ENCODE assay signal across 1 cellular context in the genomic region with DNA sequence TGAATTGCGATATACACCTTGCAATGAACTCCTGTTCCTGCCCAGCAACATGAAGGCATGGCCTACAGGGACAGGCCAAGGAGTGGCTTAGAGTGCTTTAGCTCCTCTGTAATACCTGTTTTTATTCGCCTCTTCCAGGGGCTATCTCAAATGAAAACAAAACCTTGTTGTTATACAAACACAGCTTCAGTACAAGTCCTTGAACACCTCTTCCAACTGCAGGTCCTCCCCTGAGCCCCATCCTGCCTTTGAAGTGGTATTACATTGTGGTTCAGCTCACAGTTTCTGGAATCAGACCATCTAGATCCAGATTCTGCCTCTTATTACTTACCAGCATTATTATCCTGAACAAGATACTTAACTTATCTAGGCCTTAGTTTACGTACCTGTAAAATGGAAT.
TF ChIP-seq lines count a peak whose summit lies in the region.

No MANE protein-coding gene starts in this region.

TF ChIP-seq in HepG2, 621 proteins besides CTCF, POLR2A, EP300 and RAD21 (continued from another document):
- 0 out of 2 replicates have a peak, but pooled peaks have one; percentile 14 for TF ChIP-seq ARID5B (CRISPR knock-in tag; IDR thresholded peaks at IDR 0.05)
- no peak for TF ChIP-seq ZNF619 (CRISPR knock-in tag; IDR thresholded peaks at IDR 0.05)
- 0 out of 2 replicates have a peak, but pooled peaks have one; percentile 46 for TF ChIP-seq TBX2 (CRISPR knock-in tag; IDR thresholded peaks at IDR 0.05; ENCODE audit: borderline replicate concordance)
- TF ChIP-seq TCF7 (IDR thresholded peaks at IDR 0.05; ENCODE audit: low read depth) = peak; percentile 55; the same call in 1 of the 2 replicates
- TF ChIP-seq FOXP4 (CRISPR knock-in tag; IDR thresholded peaks at IDR 0.05) = peak; percentile 30; the same call in 1 of the 2 replicates
- TF ChIP-seq RFX5 (IDR thresholded peaks at IDR 0.05; ENCODE audit: low read depth, low read length) = 0 out of 2 replicates have a peak, but pooled peaks have one; percentile 47
- no peak for TF ChIP-seq HCFC1 (IDR thresholded peaks at IDR 0.05; ENCODE audit: low read depth, low read length)
- TF ChIP-seq, protein P1, sequence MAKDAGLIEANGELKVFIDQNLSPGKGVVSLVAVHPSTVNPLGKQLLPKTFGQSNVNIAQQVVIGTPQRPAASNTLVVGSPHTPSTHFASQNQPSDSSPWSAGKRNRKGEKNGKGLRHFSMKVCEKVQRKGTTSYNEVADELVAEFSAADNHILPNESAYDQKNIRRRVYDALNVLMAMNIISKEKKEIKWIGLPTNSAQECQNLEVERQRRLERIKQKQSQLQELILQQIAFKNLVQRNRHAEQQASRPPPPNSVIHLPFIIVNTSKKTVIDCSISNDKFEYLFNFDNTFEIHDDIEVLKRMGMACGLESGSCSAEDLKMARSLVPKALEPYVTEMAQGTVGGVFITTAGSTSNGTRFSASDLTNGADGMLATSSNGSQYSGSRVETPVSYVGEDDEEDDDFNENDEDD (CRISPR knock-in tag; IDR thresholded peaks at IDR 0.05; ENCODE audit: borderline replicate concordance) = no peak
- TF ChIP-seq SYNCRIP (IDR thresholded peaks at IDR 0.05; ENCODE audit: insufficient read depth, low read depth, low read length) = no peak
- 0 out of 2 replicates have a peak, but pooled peaks have one; percentile 31 for TF ChIP-seq SOX5 (CRISPR knock-in tag; IDR thresholded peaks at IDR 0.05; ENCODE audit: borderline replicate concordance)
- TF ChIP-seq SOX6 (IDR thresholded peaks at IDR 0.05) = no peak
- peak; percentile 68 for TF ChIP-seq SOX6 (CRISPR knock-in tag; IDR thresholded peaks at IDR 0.05)
